In the genomic region with DNA sequence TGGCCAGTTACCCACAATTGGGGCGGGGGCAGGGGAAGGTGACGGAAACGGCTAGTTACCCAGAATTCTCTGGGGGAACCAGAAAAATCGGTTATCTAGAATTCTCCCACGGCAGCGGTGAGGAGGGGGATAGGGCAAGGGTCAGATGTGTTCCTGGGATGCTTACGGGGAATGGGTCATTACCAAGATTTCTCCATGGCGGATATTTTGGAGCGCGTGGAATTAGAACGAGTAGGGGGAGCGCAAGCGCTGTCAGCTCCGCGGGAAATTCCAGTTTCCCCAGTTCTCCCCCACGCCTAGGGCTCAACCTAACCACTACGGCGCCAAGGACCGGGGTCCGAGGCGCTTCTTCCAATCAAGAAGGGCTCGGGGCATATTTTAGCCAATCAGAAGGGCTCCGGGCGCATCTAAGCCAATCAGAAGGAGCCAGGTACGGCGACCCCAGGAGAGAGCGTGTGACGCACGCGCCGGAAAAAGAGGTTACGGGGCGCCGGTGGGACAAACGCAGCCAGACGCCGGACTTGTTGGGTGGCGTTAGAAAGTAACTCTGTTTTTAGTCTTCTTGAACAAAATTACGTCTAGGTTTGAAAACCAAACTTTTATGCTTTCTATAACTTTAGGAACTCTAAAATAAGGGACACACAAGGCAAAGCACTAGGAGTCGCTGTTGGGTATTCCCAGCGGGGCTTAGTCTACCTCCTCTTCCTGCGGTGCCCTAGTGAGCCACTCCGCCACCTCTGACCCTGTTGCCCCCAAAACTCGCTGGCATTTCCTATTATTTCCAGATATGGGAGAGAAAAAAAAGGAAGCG, we compare ENCODE assay signal across 8 cellular contexts. TPM values are rescaled to one million over a fixed set of nuclear protein-coding genes. Genes with fewer than 3 reads are reported as not detected.
A peak's percentile ranks its signal among the peaks of the same experiment; 100 is the strongest.
DNase-seq lines count a peak whose midpoint lies in the region; ATAC-seq and TF ChIP-seq lines count a peak whose summit lies in the region.

A gene with protein sequence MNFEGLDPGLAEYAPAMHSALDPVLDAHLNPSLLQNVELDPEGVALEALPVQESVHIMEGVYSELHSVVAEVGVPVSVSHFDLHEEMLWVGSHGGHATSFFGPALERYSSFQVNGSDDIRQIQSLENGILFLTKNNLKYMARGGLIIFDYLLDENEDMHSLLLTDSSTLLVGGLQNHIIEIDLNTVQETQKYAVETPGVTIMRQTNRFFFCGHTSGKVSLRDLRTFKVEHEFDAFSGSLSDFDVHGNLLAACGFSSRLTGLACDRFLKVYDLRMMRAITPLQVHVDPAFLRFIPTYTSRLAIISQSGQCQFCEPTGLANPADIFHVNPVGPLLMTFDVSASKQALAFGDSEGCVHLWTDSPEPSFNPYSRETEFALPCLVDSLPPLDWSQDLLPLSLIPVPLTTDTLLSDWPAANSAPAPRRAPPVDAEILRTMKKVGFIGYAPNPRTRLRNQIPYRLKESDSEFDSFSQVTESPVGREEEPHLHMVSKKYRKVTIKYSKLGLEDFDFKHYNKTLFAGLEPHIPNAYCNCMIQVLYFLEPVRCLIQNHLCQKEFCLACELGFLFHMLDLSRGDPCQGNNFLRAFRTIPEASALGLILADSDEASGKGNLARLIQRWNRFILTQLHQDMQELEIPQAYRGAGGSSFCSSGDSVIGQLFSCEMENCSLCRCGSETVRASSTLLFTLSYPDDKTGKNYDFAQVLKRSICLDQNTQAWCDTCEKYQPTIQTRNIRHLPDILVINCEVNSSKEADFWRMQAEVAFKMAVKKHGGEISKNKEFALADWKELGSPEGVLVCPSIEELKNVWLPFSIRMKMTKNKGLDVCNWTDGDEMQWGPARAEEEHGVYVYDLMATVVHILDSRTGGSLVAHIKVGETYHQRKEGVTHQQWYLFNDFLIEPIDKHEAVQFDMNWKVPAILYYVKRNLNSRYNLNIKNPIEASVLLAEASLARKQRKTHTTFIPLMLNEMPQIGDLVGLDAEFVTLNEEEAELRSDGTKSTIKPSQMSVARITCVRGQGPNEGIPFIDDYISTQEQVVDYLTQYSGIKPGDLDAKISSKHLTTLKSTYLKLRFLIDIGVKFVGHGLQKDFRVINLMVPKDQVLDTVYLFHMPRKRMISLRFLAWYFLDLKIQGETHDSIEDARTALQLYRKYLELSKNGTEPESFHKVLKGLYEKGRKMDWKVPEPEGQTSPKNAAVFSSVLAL (minus strand): TSS at position 322 of the 811 bp plus-strand sequence. CDS start 906 bp downstream, outside the sequence.

- H3K4me3 ChIP-seq in BE2C (ENCODE audit: low read depth, low read length) = peak within 1 kb of the TSS; percentile 73

- TF ChIP-seq CTCF in BE2C (IDR thresholded peaks at IDR 0.05; ENCODE audit: low read depth, low read length) = peak; percentile 82
- TF ChIP-seq CTCF in chondrocyte (IDR thresholded peaks at IDR 0.05) = peak; percentile 96

- H3K9me3 Mint-ChIP-seq in chondrocyte (ENCODE audit: low read depth) = no peaks in the 10 kb centered on the region

- peak; percentile 92 for ATAC-seq in HG03442 (IDR thresholded peaks at IDR 0.05; ENCODE audit: unreplicated experiment)

- DNase-seq in BE2C (peak; percentile 95), GM19238 (ENCODE audit: insufficient read length, low spot score) (peak; percentile 98), NCI-H510A treated with DMSO at 0.1 percent for 48 hours (lab: John Stamatoyannopoulos, UW) (peak; percentile 98), chondrocyte (ENCODE audit: low spot score) (peak; percentile 97), kidney glomerular epithelial cell (lab: John Stamatoyannopoulos, UW) (peak; percentile 90)
- DNase-seq in activated CD4-positive, alpha-beta T cell treated with anti-CD3 and anti-CD28 coated beads for 24 hours (ENCODE audit: low read depth in 2 of 2) = peak; percentile 84 to 85
- peak; percentile 80 to 82 for DNase-seq in stimulated activated CD4-positive, alpha-beta T cell treated with anti-CD3 and anti-CD28 coated beads, Interleukin-1b, Interleukin-23, amount 100 ng/mL, for 1 hour (ENCODE audit: low read depth in 2 of 2)

- H3K27me3 Mint-ChIP-seq in chondrocyte (ENCODE audit: low read depth) = no peaks in the 10 kb centered on the region

- H3K36me3 Mint-ChIP-seq in chondrocyte (ENCODE audit: low read depth) = no peaks in the 10 kb centered on the region

- H3K4me1 Mint-ChIP-seq in chondrocyte (ENCODE audit: low read depth) = peaks cover 23% of the 10 kb centered on the region

- no peaks in the 10 kb centered on the region for H3K36me3 ChIP-seq in BE2C

- no peaks in the 10 kb centered on the region for H3K4me1 ChIP-seq in BE2C

- peak within 1 kb of the TSS; percentile 96 for H3K27ac Mint-ChIP-seq in chondrocyte (ENCODE audit: unreplicated experiment)

- no peaks in the 10 kb centered on the region for H3K9me3 ChIP-seq in BE2C

- no peaks in the 10 kb centered on the region for H3K27me3 ChIP-seq in BE2C

- H3K4me3 Mint-ChIP-seq in chondrocyte (ENCODE audit: unreplicated experiment) = peak within 1 kb of the TSS; percentile 89

RNA-seq across cellular contexts. Expression of the gene that starts here (rescaled TPM):
- 48.6 TPM for polyA plus RNA-seq in BE2C (2012; ENCODE audit: insufficient read depth, insufficient read length, low read depth)
- 27.6 to 32.5 TPM (median 29.1 TPM) in 3 replicates for total RNA-seq in chondrocyte

Comparison
In these comparisons a context has a peak if more than half of its experiments do, and no peak if none do; other contexts are left out.
1. Peak in every context shown above with its lines: DNase-seq, ATAC-seq and H3K4me3 ChIP-seq.